ENCODE assay signal across 9 cellular contexts in genomic region chr4:99403380-99404194, GRCh38. TPM values are rescaled to one million over a fixed set of nuclear protein-coding genes. Genes with fewer than 3 reads are reported as not detected.
DNase-seq lines count a peak whose midpoint lies in the region; ATAC-seq, FAIRE-seq and TF ChIP-seq lines count a peak whose summit lies in the region.
"Had no signal": no experiment of that assay in that cellular context is flagged by ENCODE, and none has a peak within 500 bp of the region (broad histone marks: within the 10 kb centered on the region; RNA-seq: fewer than 3 reads in every experiment).

No MANE protein-coding gene starts in this region.

- H3K9me3 ChIP-seq in keratinocyte (ENCODE audit: control insufficient read depth, low read depth, low read length), result no peaks in the 10 kb centered on the region

- H4K20me1 ChIP-seq in keratinocyte (ENCODE audit: control insufficient read depth, extremely low read depth, insufficient read depth, low read length), result no peaks in the 10 kb centered on the region

- peak; percentile 66 for FAIRE-seq in keratinocyte (lab: Jason Lieb, UNC)

- H3K27me3 ChIP-seq in keratinocyte (ENCODE audit: control insufficient read depth, extremely low read depth, insufficient read depth, low read length), result no peaks in the 10 kb centered on the region

- H3K36me3 ChIP-seq in keratinocyte (ENCODE audit: control insufficient read depth in 2 of 2, extremely low read depth in 1 of 2, insufficient read depth in 2 of 2, low read length in 2 of 2), result no peaks in the 10 kb centered on the region

- no peak overlapping the region for H3K4me3 ChIP-seq in keratinocyte (ENCODE audit: control insufficient read depth in 2 of 3, extremely low read depth in 1 of 3, insufficient read depth in 2 of 3, low read depth in 1 of 3, low read length in 3 of 3)

- peak overlapping the region; percentile 61 for H3K4me2 ChIP-seq in keratinocyte (ENCODE audit: control insufficient read depth, extremely low read depth, insufficient read depth, low read depth, low read length)

- peak overlapping the region; percentile 42 for H2AFZ ChIP-seq in keratinocyte (ENCODE audit: control insufficient read depth, low read length)

- H3K9ac ChIP-seq in keratinocyte (ENCODE audit: control insufficient read depth, extremely low read depth, insufficient read depth, low read length), result no peak overlapping the region

- H3K27ac ChIP-seq in keratinocyte (ENCODE audit: control insufficient read depth, insufficient read depth, low read length), result no peak overlapping the region

- ATAC-seq in GM21423 (IDR thresholded peaks at IDR 0.05; ENCODE audit: unreplicated experiment) (peak; percentile 74), HG03558 (IDR thresholded peaks at IDR 0.05; ENCODE audit: extremely low read depth, unreplicated experiment) (peak; percentile 71)

- TF ChIP-seq CTCF in keratinocyte (optimal IDR thresholded peaks at IDR 0.05 in 1 of 3, IDR thresholded peaks at IDR 0.05 in 1 of 3, conservative IDR thresholded peaks at IDR 0.05 in 1 of 3; ENCODE audit: extremely low read depth in 1 of 3, insufficient read depth in 2 of 3, low read length in 3 of 3), result no peak

- DNase-seq in AG20443 (ENCODE audit: low spot score), result peak; percentile 37
- DNase-seq in keratinocyte (ENCODE audit: low read depth, low spot score), result no peak
- no peak for DNase-seq in KG1 (lab: John Stamatoyannopoulos, UW)
- no peak for DNase-seq in stimulated activated CD4-positive, alpha-beta T cell treated with anti-CD3 and anti-CD28 coated beads, Interleukin-4, amount 100 ng/mL, for 4 hours
- no peak for DNase-seq in NCI-H1092 treated with DMSO at 0.1 percent for 48 hours (lab: John Stamatoyannopoulos, UW)
- no peak for DNase-seq in NK-92 (lab: John Stamatoyannopoulos, UW; ENCODE audit: unreplicated experiment)
- DNase-seq: SHP77 had no signal

- peaks cover 17% of the 10 kb centered on the region for H3K4me1 ChIP-seq in keratinocyte (ENCODE audit: control insufficient read depth, extremely low read depth, insufficient read depth, low read length)

- H3K9me1 ChIP-seq in keratinocyte (ENCODE audit: control insufficient read depth, extremely low read depth, insufficient read depth, low read length), result no peaks in the 10 kb centered on the region

- dilution Hi-C loops in keratinocyte (cut with MboI; ENCODE audit: extremely low pct_ligation_motif_present, low sequenced_read_pairs), result no loop called here

- H3K79me2 ChIP-seq in keratinocyte (ENCODE audit: control insufficient read depth, insufficient read depth, low read length), result no peaks in the 10 kb centered on the region

RNA-seq across cellular contexts. Expression of gene ADH7, which starts 31.6 kb away (rescaled TPM):
- 0.16 to 2.2 TPM (median 0.56 TPM) in 3 replicates for polyA plus RNA-seq in keratinocyte
- polyA plus RNA-seq in keratinocyte (2011; ENCODE audit: low read depth), result 1.3 TPM
- 0.19 and 0.32 TPM in 2 replicates for polyA plus RNA-seq in keratinocyte (2011; cell fraction: cytosol; rRNA removed)
- 0.51 and 0.85 TPM in 2 replicates for polyA plus RNA-seq in keratinocyte (2011; cell fraction: nucleus; rRNA removed)
- polyA plus RNA-seq in keratinocyte (2012; ENCODE audit: low replicate concordance), result 0.06 and 0.93 TPM in 2 replicates
- polyA minus RNA-seq in keratinocyte, result 1.6 TPM in 1 of 3 replicates, not detected in the others
- not detected for polyA minus RNA-seq in keratinocyte (2011; cell fraction: cytosol; rRNA and poly(A)+ RNA removed)
- 0.78 TPM in 1 of 2 replicates, not detected in the other for polyA minus RNA-seq in keratinocyte (2011; cell fraction: nucleus; rRNA and poly(A)+ RNA removed)

RNA-seq across cellular contexts. Expression of gene ADH1C, which starts 51.0 kb away (rescaled TPM):
- 0.03 TPM in 1 of 3 replicates, not detected in the others for polyA plus RNA-seq in keratinocyte
- polyA plus RNA-seq in keratinocyte (2011; ENCODE audit: low read depth), result not detected
- not detected in 2 replicates for polyA plus RNA-seq in keratinocyte (2011; cell fraction: cytosol; rRNA removed)
- not detected in 2 replicates for polyA plus RNA-seq in keratinocyte (2011; cell fraction: nucleus; rRNA removed)
- not detected in 2 replicates for polyA plus RNA-seq in keratinocyte (2012; ENCODE audit: low replicate concordance)
- polyA minus RNA-seq in keratinocyte, result 0.93 TPM in 1 of 3 replicates, not detected in the others
- polyA minus RNA-seq in keratinocyte (2011; cell fraction: cytosol; rRNA and poly(A)+ RNA removed), result not detected
- polyA minus RNA-seq in keratinocyte (2011; cell fraction: nucleus; rRNA and poly(A)+ RNA removed), result not detected in 2 replicates
